In the genomic region with DNA sequence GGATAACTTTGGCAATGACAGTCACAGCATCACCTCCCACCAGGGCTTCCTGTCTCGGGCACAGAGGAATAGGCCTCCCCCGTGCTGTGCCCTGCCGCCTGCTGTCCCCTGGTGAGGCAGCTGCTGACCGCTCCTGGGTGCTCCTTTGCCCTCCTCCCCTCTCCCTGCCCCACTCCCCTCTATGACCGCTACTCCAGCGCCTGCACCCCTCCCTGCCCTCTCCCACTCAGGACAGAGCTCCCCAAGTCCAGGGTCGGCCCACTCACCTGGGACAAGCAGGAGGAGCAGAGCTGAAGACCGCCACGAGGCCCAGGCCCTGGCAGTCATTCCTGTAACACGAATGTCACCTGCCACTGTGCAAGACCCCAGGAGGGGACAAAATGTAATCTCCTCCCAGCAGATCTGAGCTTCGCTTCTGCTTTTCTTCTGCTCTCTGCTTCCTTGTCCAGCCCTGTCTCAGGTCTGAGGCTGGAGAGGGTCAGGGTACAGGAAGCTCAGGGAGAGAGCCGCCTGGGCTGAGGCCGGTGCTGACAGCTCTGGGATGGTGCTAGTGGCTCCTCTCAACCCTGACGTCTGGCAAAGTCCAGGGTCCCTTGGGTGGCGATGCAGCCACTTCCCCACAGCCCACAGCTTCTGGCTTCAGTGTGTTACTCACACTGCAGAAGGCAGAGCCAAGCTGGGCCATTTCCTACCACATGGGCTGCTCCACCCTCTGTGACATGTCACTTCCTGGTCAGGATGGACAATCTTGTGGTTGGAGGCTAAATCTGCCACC, we compare ENCODE assay signal across 11 cellular contexts. TPM values are rescaled to one million over a fixed set of nuclear protein-coding genes. Genes with fewer than 3 reads are reported as not detected.
DNase-seq lines count a peak whose midpoint lies in the region; ATAC-seq and TF ChIP-seq lines count a peak whose summit lies in the region.
"Had no signal": no experiment of that assay in that cellular context is flagged by ENCODE, and none has a peak within 500 bp of the region (broad histone marks: within the 10 kb centered on the region; RNA-seq: fewer than 3 reads in every experiment).

A gene (minus strand): TSS at position 660 of the 775 bp plus-strand sequence. CDS start 333 bp downstream, at position 327.

- H3K9me3 ChIP-seq in testis (no peaks in the 10 kb centered on the region), Karpas-422 (ENCODE audit: low read length) (no peaks in the 10 kb centered on the region)

- no peak within 1 kb of the TSS for H3K9ac ChIP-seq in Karpas-422 (ENCODE audit: low read length)

- H3K4me3 ChIP-seq in testis, result no peak within 1 kb of the TSS
- no peak within 1 kb of the TSS for H3K4me3 ChIP-seq in Karpas-422 (ENCODE audit: low read length)

- peaks cover 20% of the 10 kb centered on the region for H3K4me1 Mint-ChIP-seq in activated CD4-positive, alpha-beta T cell treated with anti-CD3 and anti-CD28 coated beads, Interleukin-2, amount 10 ng/mL, durations not matched to agents 24 days and 14 days

- H3K9me3 Mint-ChIP-seq in activated CD4-positive, alpha-beta T cell treated with anti-CD3 and anti-CD28 coated beads, Interleukin-2, amount 10 ng/mL, durations not matched to agents 24 days and 14 days, result no peaks in the 10 kb centered on the region

- TF ChIP-seq POLR2A in testis (IDR thresholded peaks at IDR 0.05), result no peak

- no peaks in the 10 kb centered on the region for H3K27me3 Mint-ChIP-seq in activated CD4-positive, alpha-beta T cell treated with anti-CD3 and anti-CD28 coated beads, Interleukin-2, amount 10 ng/mL, durations not matched to agents 24 days and 14 days

- WGBS in testis, 2 donors, result 73 to 87% methylated on average over 11 to 15 of the region's 15 CpGs

- H4K20me1 ChIP-seq in Karpas-422 (ENCODE audit: insufficient read depth, low read depth, low read length), result no peaks in the 10 kb centered on the region

- no peaks in the 10 kb centered on the region for H3K79me2 ChIP-seq in Karpas-422 (ENCODE audit: low read length)

- peak within 1 kb of the TSS; percentile 14 for H3K27ac Mint-ChIP-seq in activated CD4-positive, alpha-beta T cell treated with anti-CD3 and anti-CD28 coated beads, Interleukin-2, amount 10 ng/mL, durations not matched to agents 24 days and 14 days
- H3K27ac Mint-ChIP-seq: activated naive CD8-positive, alpha-beta T cell had no signal

- TF ChIP-seq CTCF in testis (IDR thresholded peaks at IDR 0.05), result no peak

- peak; percentile 62 for DNase-seq in activated CD4-positive, alpha-beta T cell treated with anti-CD3 and anti-CD28 coated beads, Interleukin-2, amount 10 ng/mL, durations not matched to agents 24 days and 14 days
- DNase-seq in activated CD4-positive, alpha-beta T cell treated with anti-CD3 and anti-CD28 coated beads for 4 hours, result no peak
- peak; percentile 73 for DNase-seq in UCSD-AML1 (lab: John Stamatoyannopoulos, UW; ENCODE audit: unreplicated experiment)
- DNase-seq in kidney tubule cell (ENCODE audit: low spot score), result peak; percentile 39
- DNase-seq in testis, result peak; percentile 24
- no peak for DNase-seq in NCI-H2227 (lab: John Stamatoyannopoulos, UW; ENCODE audit: unreplicated experiment)
- DNase-seq in Karpas-422, result no peak
- DNase-seq: mammary epithelial cell, NCI-H2171 treated with DMSO at 0.1 percent for 48 hours had no signal

- intact Hi-C loops in activated CD4-positive, alpha-beta T cell treated with anti-CD3 and anti-CD28 coated beads, Interleukin-2, amount 10 ng/mL, durations not matched to agents 24 days and 14 days (cut with micrococcal nuclease), result no loop called here
- intact Hi-C loops in testis (cut with DNase I; ENCODE audit: low total_unique reads), result no loop called here

- H3K9me2 ChIP-seq in Karpas-422 (replicated peaks; ENCODE audit: insufficient read depth, low read length), result no peaks in the 10 kb centered on the region

- no peak within 1 kb of the TSS for H3K4me2 ChIP-seq in Karpas-422 (ENCODE audit: low read depth, low read length, poor library complexity, severe bottlenecking)

- H3K27me3 ChIP-seq in testis (no peaks in the 10 kb centered on the region), Karpas-422 (ENCODE audit: low read length) (no peaks in the 10 kb centered on the region)

- H3K27ac ChIP-seq in testis (no peak within 1 kb of the TSS), Karpas-422 (ENCODE audit: low read length) (no peak within 1 kb of the TSS)

- H3K4me1 ChIP-seq in testis (no peaks in the 10 kb centered on the region), Karpas-422 (ENCODE audit: low read length) (no peaks in the 10 kb centered on the region)

- H3K36me3 ChIP-seq in testis (ENCODE audit: low read depth, missing control alignments) (no peaks in the 10 kb centered on the region), Karpas-422 (ENCODE audit: insufficient read depth, low read length) (no peaks in the 10 kb centered on the region)

- ATAC-seq in HG02798 (IDR thresholded peaks at IDR 0.05; ENCODE audit: poor library complexity, unreplicated experiment), result no peak

- no peaks in the 10 kb centered on the region for H3K36me3 Mint-ChIP-seq in activated CD4-positive, alpha-beta T cell treated with anti-CD3 and anti-CD28 coated beads, Interleukin-2, amount 10 ng/mL, durations not matched to agents 24 days and 14 days (ENCODE audit: low read depth)
- H3K36me3 Mint-ChIP-seq: activated naive CD8-positive, alpha-beta T cell had no signal

- H3K4me3 Mint-ChIP-seq in activated CD4-positive, alpha-beta T cell treated with anti-CD3 and anti-CD28 coated beads, Interleukin-2, amount 10 ng/mL, durations not matched to agents 24 days and 14 days, result no peak within 1 kb of the TSS
- H3K4me3 Mint-ChIP-seq: activated naive CD8-positive, alpha-beta T cell had no signal

- no peak within 1 kb of the TSS for H2AFZ ChIP-seq in Karpas-422 (ENCODE audit: low read length)

RNA-seq across cellular contexts. Expression of the gene that starts here (rescaled TPM):
- total RNA-seq in activated CD4-positive, alpha-beta T cell treated with anti-CD3 and anti-CD28 coated beads, Interleukin-2, amount 10 ng/mL, durations not matched to agents 24 days and 14 days, result 0.17 and 0.26 TPM in 2 replicates
- under 1 TPM; 0.39 to 0.81 TPM for total RNA-seq in testis
- polyA plus RNA-seq in testis (ENCODE audit: insufficient read depth, low read depth, low replicate concordance), result 0.34 TPM
- total RNA-seq in Karpas-422 (2014; rRNA removed; shearing (Covaris generic); ENCODE audit: low replicate concordance), result not detected in 2 replicates
- total RNA-seq: mammary epithelial cell had no signal
- polyA plus RNA-seq: mammary epithelial cell had no signal

Comparison
In these comparisons a context has a peak if more than half of its experiments do, and no peak if none do; other contexts are left out.
1. Peak in DNase-seq in activated CD4-positive, alpha-beta T cell treated with anti-CD3 and anti-CD28 coated beads, Interleukin-2, amount 10 ng/mL, durations not matched to agents 24 days and 14 days; RNA of the gene not detected or under 1 TPM.
2. Peak in DNase-seq in testis; RNA of the gene not detected or under 1 TPM.
3. DNase-seq: peak in UCSD-AML1 (single experiment) and kidney tubule cell (single experiment); none in activated CD4-positive, alpha-beta T cell treated with anti-CD3 and anti-CD28 coated beads for 4 hours (0 of 2), NCI-H2227 (single experiment) and Karpas-422 (single experiment).